ENCODE assay signal across 8 cellular contexts in genomic region chr9:87667164-87667738, GRCh38. TPM values are rescaled to one million over a fixed set of nuclear protein-coding genes. Genes with fewer than 3 reads are reported as not detected.
DNase-seq lines count a peak whose midpoint lies in the region; ATAC-seq and TF ChIP-seq lines count a peak whose summit lies in the region.
"Had no signal": no experiment of that assay in that cellular context is flagged by ENCODE, and none has a peak within 500 bp of the region (broad histone marks: within the 10 kb centered on the region; RNA-seq: fewer than 3 reads in every experiment).

No MANE protein-coding gene starts in this region.

- peak; percentile 6 for DNase-seq in GDM1 (lab: John Stamatoyannopoulos, UW)
- DNase-seq in HT1080 (ENCODE audit: low read depth): peak; percentile 36
- DNase-seq in astrocyte of the spinal cord (ENCODE audit: low read depth, low spot score): no peak
- DNase-seq in mesothelial cell of epicardium (ENCODE audit: low spot score in 2 of 2, unreplicated experiment in 2 of 2): no peak
- no peak for DNase-seq in amniotic stem cell (lab: John Stamatoyannopoulos, UW)
- DNase-seq in aorta: no peak
- DNase-seq: stimulated activated CD4-positive, alpha-beta T cell treated with anti-CD3 and anti-CD28 coated beads, Interleukin-12 subunit alpha, Interleukin-12 subunit beta, amount 100 ng/mL, for 4 hours had no signal

- H3K4me3 ChIP-seq in astrocyte of the spinal cord (ENCODE audit: low read depth, low read length): no peak overlapping the region
- H3K4me3 ChIP-seq in aorta (ENCODE audit: low read length in 2 of 2): no peak overlapping the region

- no peaks in the 10 kb centered on the region for H3K4me1 ChIP-seq in aorta (ENCODE audit: control insufficient read depth in 1 of 2, insufficient read depth in 2 of 2, low read length in 2 of 2)

- WGBS in aorta, 2 donors: 95 to 97% methylated on average over 3 of the region's 3 CpGs

- no peak overlapping the region for H3K27ac ChIP-seq in aorta (ENCODE audit: low read depth in 1 of 2, low read length in 2 of 2)

- in situ Hi-C loops in astrocyte of the spinal cord (cut with HindIII; ENCODE audit: low sequenced_read_pairs): no loop called here

- H3K4me3 Mint-ChIP-seq in mesothelial cell of epicardium: no peak overlapping the region

- no peak for ATAC-seq in aorta (ENCODE audit: low FRiP score)
- no peak for ATAC-seq in HG02938 (IDR thresholded peaks at IDR 0.05; ENCODE audit: unreplicated experiment)

- peaks cover 6% of the 10 kb centered on the region for H3K4me1 Mint-ChIP-seq in mesothelial cell of epicardium

- peaks cover 52% of the 10 kb centered on the region for H3K36me3 Mint-ChIP-seq in mesothelial cell of epicardium

- no peaks in the 10 kb centered on the region for H3K27me3 Mint-ChIP-seq in mesothelial cell of epicardium (ENCODE audit: low read depth)

- H3K27me3 ChIP-seq in aorta (ENCODE audit: control insufficient read depth in 1 of 2, insufficient read depth in 2 of 2, low read length in 1 of 2): no peaks in the 10 kb centered on the region

- H3K36me3 ChIP-seq in aorta (ENCODE audit: control insufficient read depth in 1 of 2, insufficient read depth in 2 of 2, low read length in 1 of 2): no peaks in the 10 kb centered on the region

- peak; percentile 19 for TF ChIP-seq CTCF in astrocyte of the spinal cord (IDR thresholded peaks at IDR 0.05; ENCODE audit: low read depth, low read length)
- TF ChIP-seq CTCF in mesothelial cell of epicardium (IDR thresholded peaks at IDR 0.05; ENCODE audit: unreplicated experiment): peak; percentile 38

- intact Hi-C loops in aorta (cut with DNase I): loop anchor here in 1 of 2 donors (10.0 kb wide), 1 partner anchor 1232 kb away; no protein-coding TSS in a partner anchor

- H3K9me3 Mint-ChIP-seq in mesothelial cell of epicardium: peaks cover 11% of the 10 kb centered on the region

- H3K9me3 ChIP-seq in aorta (ENCODE audit: control insufficient read depth, low read length): peaks cover 3% of the 10 kb centered on the region

- H3K27ac Mint-ChIP-seq in mesothelial cell of epicardium: no peak overlapping the region

RNA-seq across cellular contexts. Expression of gene CTSL, which starts 58.7 kb away (rescaled TPM):
- total RNA-seq in HT1080 (2014; rRNA removed; shearing (Covaris generic)): 121 and 134 TPM in 2 replicates
- 149 and 161 TPM in 2 replicates for polyA plus RNA-seq in HT1080 (2015; cell fraction: cytosol; rRNA removed)
- polyA plus RNA-seq in HT1080 (2015; cell fraction: nucleus; rRNA removed): 222 and 227 TPM in 2 replicates
- total RNA-seq in mesothelial cell of epicardium: 85.9 to 90.5 TPM (median 86.2 TPM) in 3 replicates
- total RNA-seq in aorta: 100 to 1,000 TPM; 130 to 174 TPM
- polyA plus RNA-seq in aorta: 100 to 1,000 TPM in 1 of 2 donors, 10 to 100 TPM in 1; 73.1 to 116 TPM

Comparison
In these comparisons a context has a peak if more than half of its experiments do, and no peak if none do; other contexts are left out.
1. DNase-seq: peak in GDM1 (single experiment) and HT1080 (single experiment); none in astrocyte of the spinal cord (single experiment), mesothelial cell of epicardium (0 of 2), amniotic stem cell (single experiment) and aorta (0 of 2).